Comparison of ENCODE assay signal across 8 cellular contexts in genomic region chr12:53344824-53345485, GRCh38. TPM values are rescaled to one million over a fixed set of nuclear protein-coding genes. Genes with fewer than 3 reads are reported as not detected.
A peak's percentile ranks its signal among the peaks of the same experiment; 100 is the strongest.
DNase-seq lines count a peak whose midpoint lies in the region; ATAC-seq, FAIRE-seq and TF ChIP-seq lines count a peak whose summit lies in the region.

No MANE protein-coding gene starts in this region.

- H3K27ac ChIP-seq in CD8-positive, alpha-beta memory T cell (ENCODE audit: low read depth, low read length) = peak overlapping the region; percentile 4
- peak overlapping the region; percentile 40 to 87 (median 80) for H3K27ac ChIP-seq in spleen

- H3K4me3 Mint-ChIP-seq in CD8-positive, alpha-beta memory T cell = peak overlapping the region; percentile 90 to 98 (median 95)

- peak; percentile 53 to 80 (median 61) for DNase-seq in CD8-positive, alpha-beta memory T cell
- DNase-seq in NCI-H1436 (lab: John Stamatoyannopoulos, UW) (peak; percentile 41), bronchial epithelial cell (ENCODE audit: low read depth) (peak; percentile 56), inferior parietal cortex (ENCODE audit: extremely low spot score) (peak; percentile 72), spleen (peak; percentile 91)

- peak overlapping the region in 7 of 8 donors; percentile 75 to 95 (median 92) for H3K27ac Mint-ChIP-seq in CD8-positive, alpha-beta memory T cell

- POLR2A ChIA-PET in CD8-positive, alpha-beta memory T cell (lab: Charles Lee) = interaction anchor here (0.6 to 4.0 kb wide), 9 partner anchors 9 to 164 kb away, joined by 3 to 28 read pairs (median 6); partner anchors contain the start of genes AAAS, CSAD, MYG1 and PFDN5

- H3K36me3 ChIP-seq in CD8-positive, alpha-beta memory T cell (ENCODE audit: insufficient read depth, low read length) = no peaks in the 10 kb centered on the region
- H3K36me3 ChIP-seq in bronchial epithelial cell (ENCODE audit: control insufficient read depth, insufficient read depth, low read length) (no peaks in the 10 kb centered on the region), spleen (no peaks in the 10 kb centered on the region)

- no peak for FAIRE-seq in bronchial epithelial cell (lab: Jason Lieb, UNC)

- peaks cover 9% of the 10 kb centered on the region for H3K4me1 ChIP-seq in CD8-positive, alpha-beta memory T cell (ENCODE audit: insufficient read depth, low read length)
- peaks cover 4 to 27% (median 20%) of the 10 kb centered on the region in 6 donors for H3K4me1 ChIP-seq in spleen

- CTCF ChIA-PET in CD8-positive, alpha-beta memory T cell (lab: Charles Lee) = interaction anchor here (0.7 to 6.6 kb wide), 42 partner anchors 10 to 402 kb away, joined by 3 to 209 read pairs (median 4); partner anchors contain the start of genes AAAS, AMHR2, CSAD and ITGB7

- peaks cover 0 to 2% (median 0%) of the 10 kb centered on the region in 3 donors for H3K36me3 Mint-ChIP-seq in CD8-positive, alpha-beta memory T cell

- no peaks in the 10 kb centered on the region for H3K27me3 ChIP-seq in CD8-positive, alpha-beta memory T cell (ENCODE audit: insufficient read depth, low read length, poor library complexity, severe bottlenecking)
- H3K27me3 ChIP-seq in bronchial epithelial cell (ENCODE audit: control insufficient read depth, insufficient read depth, low read length) (no peaks in the 10 kb centered on the region), spleen (replicated peaks in 1 of 7) (no peaks in the 10 kb centered on the region)

- H3K9me3 ChIP-seq in CD8-positive, alpha-beta memory T cell (ENCODE audit: low read length) = no peaks in the 10 kb centered on the region
- no peaks in the 10 kb centered on the region for H3K9me3 ChIP-seq in spleen

- peak; percentile 74 for TF ChIP-seq CTCF in WI38 (IDR thresholded peaks at IDR 0.05; ENCODE audit: low read depth, low read length)
- TF ChIP-seq CTCF in bronchial epithelial cell (IDR thresholded peaks at IDR 0.05; ENCODE audit: insufficient read depth, low read length, severe bottlenecking) = peak; percentile 91
- peak; percentile 59 to 83 (median 73) for TF ChIP-seq CTCF in spleen (IDR thresholded peaks at IDR 0.05 in 8 of 11, conservative IDR thresholded peaks at IDR 0.05 in 3 of 11)

- intact Hi-C loops in spleen (cut with DNase I; ENCODE audit: low total_unique reads) = no loop called here

- peak; percentile 63 for ATAC-seq in GM21737 (IDR thresholded peaks at IDR 0.05; ENCODE audit: unreplicated experiment)
- ATAC-seq in GM21526 (IDR thresholded peaks at IDR 0.05; ENCODE audit: low FRiP score, unreplicated experiment) = no peak

- peaks cover 6 to 7% of the 10 kb centered on the region in 2 donors for H3K27me3 Mint-ChIP-seq in CD8-positive, alpha-beta memory T cell

- no peak for TF ChIP-seq POLR2A in spleen (IDR thresholded peaks at IDR 0.05)

- peak overlapping the region; percentile 80 for H3K4me3 ChIP-seq in CD8-positive, alpha-beta memory T cell (ENCODE audit: low read length)
- H3K4me3 ChIP-seq in WI38 (ENCODE audit: low read depth, low read length) = peak overlapping the region; percentile 64
- peak overlapping the region; percentile 59 for H3K4me3 ChIP-seq in bronchial epithelial cell (ENCODE audit: low read depth, low read length)
- H3K4me3 ChIP-seq in spleen = peak overlapping the region; percentile 37 to 86 (median 56)

- 0 to 2% (median 1%) methylated on average over 16 to 50 of the region's 50 CpGs for WGBS in spleen, 5 donors

- peaks cover 12 to 18% (median 14%) of the 10 kb centered on the region in 3 donors for H3K4me1 Mint-ChIP-seq in CD8-positive, alpha-beta memory T cell

- no peaks in the 10 kb centered on the region for H3K9me3 Mint-ChIP-seq in CD8-positive, alpha-beta memory T cell

RNA-seq across cellular contexts. Expression of gene SP7, which starts 8.8 kb away (rescaled TPM):
- total RNA-seq in CD8-positive, alpha-beta memory T cell = not detected
- polyA plus RNA-seq in CD8-positive, alpha-beta memory T cell = not detected
- total RNA-seq in bronchial epithelial cell = not detected in 2 replicates
- not detected for total RNA-seq in spleen
- polyA plus RNA-seq in spleen = not detected

RNA-seq across cellular contexts. Expression of gene AAAS, which starts 23.5 kb away (rescaled TPM):
- total RNA-seq in CD8-positive, alpha-beta memory T cell = 10 to 100 TPM; 77.9 to 79.7 TPM
- 38.9 TPM for polyA plus RNA-seq in CD8-positive, alpha-beta memory T cell
- total RNA-seq in bronchial epithelial cell (28.9 and 31.9 TPM in 2 replicates), spleen (10 to 100 TPM; 39.3 to 67.9 (median 49.7) TPM)
- polyA plus RNA-seq in spleen = 10 to 100 TPM; 32.4 to 42.4 (median 33.5) TPM

RNA-seq across cellular contexts. Expression of gene SP1, which starts 35.0 kb away (rescaled TPM):
- 10 to 100 TPM; 61.1 to 63.3 TPM for total RNA-seq in CD8-positive, alpha-beta memory T cell
- 6.6 TPM for polyA plus RNA-seq in CD8-positive, alpha-beta memory T cell
- total RNA-seq in bronchial epithelial cell (23.7 and 30.0 TPM in 2 replicates), spleen (10 to 100 TPM; 75.6 to 92.8 (median 86.1) TPM)
- polyA plus RNA-seq in spleen = 10 to 100 TPM in 1 of 3 donors, 1 to 10 TPM in 2; 9.1 to 13.6 (median 9.9) TPM

RNA-seq across cellular contexts. Expression of gene MYG1, which starts 45.5 kb away (rescaled TPM):
- 10 to 100 TPM; 81.1 to 82.5 TPM for total RNA-seq in CD8-positive, alpha-beta memory T cell
- polyA plus RNA-seq in CD8-positive, alpha-beta memory T cell = 67.9 TPM
- 24.3 and 29.7 TPM in 2 replicates for total RNA-seq in bronchial epithelial cell
- total RNA-seq in spleen = 10 to 100 TPM; 31.1 to 53.3 (median 34.9) TPM
- polyA plus RNA-seq in spleen = 10 to 100 TPM; 56.6 to 79.2 (median 76.0) TPM

RNA-seq across cellular contexts. Expression of gene PFDN5, which starts 49.6 kb away (rescaled TPM):
- 100 to 1,000 TPM; 380 to 385 TPM for total RNA-seq in CD8-positive, alpha-beta memory T cell
- 1,325 TPM for polyA plus RNA-seq in CD8-positive, alpha-beta memory T cell
- 341 and 429 TPM in 2 replicates for total RNA-seq in bronchial epithelial cell
- 100 to 1,000 TPM; 399 to 795 (median 497) TPM for total RNA-seq in spleen
- 1,000 to 10,000 TPM; 1,813 to 2,525 (median 1,837) TPM for polyA plus RNA-seq in spleen

Comparison
In these comparisons a context has a peak if more than half of its experiments do, and no peak if none do; other contexts are left out.
1. DNase-seq: peak in every context shown above with its lines; median percentile 91 in spleen; 72 in inferior parietal cortex; 61 in CD8-positive, alpha-beta memory T cell; 56 in bronchial epithelial cell; 41 in NCI-H1436.